ENCODE assay signal across 7 cellular contexts in the genomic region with DNA sequence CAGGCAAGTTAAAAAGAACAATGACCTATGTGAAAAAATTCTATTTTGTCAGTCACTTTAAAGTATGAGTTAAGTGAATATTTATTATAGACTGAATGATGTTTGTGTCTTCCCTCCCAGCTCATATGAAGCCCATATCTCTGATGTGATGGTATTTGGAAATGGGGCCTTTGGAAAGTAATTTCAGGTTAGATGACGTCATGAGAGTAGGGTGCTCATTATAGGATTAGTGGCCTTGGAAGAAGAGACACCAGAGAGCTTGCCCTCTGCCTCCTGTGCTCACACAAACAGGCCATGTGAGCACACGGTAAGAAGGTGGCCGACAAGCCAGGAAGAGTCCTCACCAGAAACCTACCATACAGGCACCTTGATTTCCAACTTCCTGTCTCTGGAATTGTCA.
"Had no signal": no experiment of that assay in that cellular context is flagged by ENCODE, and none has a peak within 500 bp of the region (broad histone marks: within the 10 kb centered on the region; RNA-seq: fewer than 3 reads in every experiment).

No MANE protein-coding gene starts in this region.

- FAIRE-seq: HTR-8/SVneo had no signal

- ATAC-seq: HCT116 had no signal

- H3K9me3 ChIP-seq: HAP-1 had no signal

- H3K36me3 ChIP-seq: HAP-1 had no signal

- H3K4me1 ChIP-seq: HAP-1 had no signal

- DNase-seq: GOT3, H7, IMR-90, KBM-7 had no signal

- H3K4me3 ChIP-seq: HAP-1 had no signal
